38 cellular contexts compared by ENCODE assay signal in genomic region chr11:130408901-130409300, GRCh38. TPM values are rescaled to one million over a fixed set of nuclear protein-coding genes. Genes with fewer than 3 reads are reported as not detected.
"Had no signal": no experiment of that assay in that cellular context is flagged by ENCODE, and none has a peak within 500 bp of the region (broad histone marks: within the 10 kb centered on the region; RNA-seq: fewer than 3 reads in every experiment).

No MANE protein-coding gene starts in this region.

- DNase-seq: activated B cell treated with CpG ODN at 0.5 μM for 24 hours; activated CD4-positive, alpha-beta memory T cell treated with anti-CD3 and anti-CD28 coated beads, Interleukin-2, amount 10 ng/mL, durations not matched to agents 7 days and 5 days; activated CD4-positive, alpha-beta T cell treated with anti-CD3 and anti-CD28 coated beads for 4 hours; activated CD4-positive, alpha-beta T cell treated with anti-CD3 and anti-CD28 coated beads, Interleukin-2, amount 50 U/mL, for 1 hour; activated CD4-positive, CD25-positive, alpha-beta regulatory T cell treated with anti-CD3 and anti-CD28 coated beads, Interleukin-2, amount 50 U/mL, for 72 hours; activated CD8-positive, alpha-beta memory T cell treated with anti-CD3 and anti-CD28 coated beads for 24 hours; activated CD8-positive, alpha-beta memory T cell treated with anti-CD3 and anti-CD28 coated beads, Interleukin-2, amount 10 ng/mL, durations not matched to agents 7 days and 5 days; activated CD8-positive, alpha-beta memory T cell treated with anti-CD3 and anti-CD28 coated beads, Interleukin-2, amount 50 U/mL, for 48 hours; activated effector memory CD4-positive, alpha-beta T cell treated with Interleukin-2 at 50 U/mL for 16 hours; activated naive CD4-positive, alpha-beta T cell treated with anti-CD3 and anti-CD28 coated beads, Interleukin-2, amount 10 ng/mL, durations not matched to agents 7 days and 5 days; activated naive CD8-positive, alpha-beta T cell treated with anti-CD3 and anti-CD28 coated beads, Interleukin-2, amount 50 U/mL, for 24 hours; activated T-cell treated with anti-CD3 and anti-CD28 coated beads, Interleukin-2, amount 50 U/mL, for 48 hours; KG1; MM.1S; MV-4-11; NCI-H1092; NCI-H1417; NCI-H146; NCI-H187; NCI-H2029 treated with DMSO at 0.1 percent for 48 hours; NCI-H2107; NCI-H2171; NCI-H510A; NCI-H526; NCI-H748 treated with DMSO at 0.1 percent for 48 hours; NK-92 treated with Interleukin-12 subunit alpha and Interleukin-12 subunit beta, amount 100 ng/mL, for 24 hours; PC-3; Peyer's patch; RPMI8226; SIG-M5; T-cell; T-helper 2 cell; T-helper 9 cell had no signal

- H3K4me1 ChIP-seq: Peyer's patch had no signal

- H3K36me3 ChIP-seq: Peyer's patch had no signal

- H3K27ac ChIP-seq: VCaP had no signal

- ATAC-seq: activated CD8-positive, alpha-beta memory T cell treated with anti-CD3 and anti-CD28 coated beads, Interleukin-2, amount 10 ng/mL, durations not matched to agents 7 days and 5 days; activated naive CD8-positive, alpha-beta T cell treated with anti-CD3 and anti-CD28 coated beads, Interleukin-2, amount 50 U/mL, for 24 hours; SK-N-SH treated with all-trans-retinoic acid at 6 μM for 48 hours; T-cell had no signal

- H3K9me3 ChIP-seq: Peyer's patch had no signal

- H3K27me3 ChIP-seq: Peyer's patch had no signal

- H3K4me3 ChIP-seq: Peyer's patch had no signal

RNA-seq across cellular contexts. Expression of gene ADAMTS8, which starts 19.5 kb away (rescaled TPM):
- total RNA-seq: activated B cell treated with CpG ODN at 0.5 μM for 24 hours; activated CD4-positive, alpha-beta memory T cell treated with anti-CD3 and anti-CD28 coated beads, Interleukin-2, amount 10 ng/mL, durations not matched to agents 7 days and 5 days; activated CD8-positive, alpha-beta memory T cell treated with anti-CD3 and anti-CD28 coated beads, Interleukin-2, amount 10 ng/mL, durations not matched to agents 7 days and 5 days; bronchial epithelial cell; LHCN-M2; PC-3 had no signal

RNA-seq across cellular contexts. Expression of gene ADAMTS15, which starts 39.5 kb away (rescaled TPM):
- total RNA-seq: activated B cell treated with CpG ODN at 0.5 μM for 24 hours; activated CD4-positive, alpha-beta memory T cell treated with anti-CD3 and anti-CD28 coated beads, Interleukin-2, amount 10 ng/mL, durations not matched to agents 7 days and 5 days; activated CD8-positive, alpha-beta memory T cell treated with anti-CD3 and anti-CD28 coated beads, Interleukin-2, amount 10 ng/mL, durations not matched to agents 7 days and 5 days; SK-MEL-5 had no signal
